2 cellular contexts compared by ENCODE assay signal in genomic region chr10:36465604-36466379, GRCh38.
TF ChIP-seq lines count a peak whose summit lies in the region.

No MANE protein-coding gene starts in this region.

TF ChIP-seq in SK-N-SH treated with all-trans-retinoic acid at 6 μM for 48 hours, 23 proteins besides CTCF, POLR2A, EP300 and RAD21 (continued from another document):
- TF ChIP-seq PATZ1 (CRISPR knock-in tag; IDR thresholded peaks at IDR 0.05; ENCODE audit: borderline replicate concordance) = no peak
- TF ChIP-seq, protein P1, sequence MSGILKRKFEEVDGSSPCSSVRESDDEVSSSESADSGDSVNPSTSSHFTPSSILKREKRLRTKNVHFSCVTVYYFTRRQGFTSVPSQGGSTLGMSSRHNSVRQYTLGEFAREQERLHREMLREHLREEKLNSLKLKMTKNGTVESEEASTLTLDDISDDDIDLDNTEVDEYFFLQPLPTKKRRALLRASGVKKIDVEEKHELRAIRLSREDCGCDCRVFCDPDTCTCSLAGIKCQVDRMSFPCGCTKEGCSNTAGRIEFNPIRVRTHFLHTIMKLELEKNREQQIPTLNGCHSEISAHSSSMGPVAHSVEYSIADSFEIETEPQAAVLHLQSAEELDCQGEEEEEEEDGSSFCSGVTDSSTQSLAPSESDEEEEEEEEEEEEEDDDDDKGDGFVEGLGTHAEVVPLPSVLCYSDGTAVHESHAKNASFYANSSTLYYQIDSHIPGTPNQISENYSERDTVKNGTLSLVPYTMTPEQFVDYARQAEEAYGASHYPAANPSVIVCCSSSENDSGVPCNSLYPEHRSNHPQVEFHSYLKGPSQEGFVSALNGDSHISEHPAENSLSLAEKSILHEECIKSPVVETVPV (CRISPR knock-in tag; IDR thresholded peaks at IDR 0.05) = no peak
- no peak for TF ChIP-seq ISL1 (CRISPR knock-in tag; IDR thresholded peaks at IDR 0.05)
- TF ChIP-seq, protein P2, sequence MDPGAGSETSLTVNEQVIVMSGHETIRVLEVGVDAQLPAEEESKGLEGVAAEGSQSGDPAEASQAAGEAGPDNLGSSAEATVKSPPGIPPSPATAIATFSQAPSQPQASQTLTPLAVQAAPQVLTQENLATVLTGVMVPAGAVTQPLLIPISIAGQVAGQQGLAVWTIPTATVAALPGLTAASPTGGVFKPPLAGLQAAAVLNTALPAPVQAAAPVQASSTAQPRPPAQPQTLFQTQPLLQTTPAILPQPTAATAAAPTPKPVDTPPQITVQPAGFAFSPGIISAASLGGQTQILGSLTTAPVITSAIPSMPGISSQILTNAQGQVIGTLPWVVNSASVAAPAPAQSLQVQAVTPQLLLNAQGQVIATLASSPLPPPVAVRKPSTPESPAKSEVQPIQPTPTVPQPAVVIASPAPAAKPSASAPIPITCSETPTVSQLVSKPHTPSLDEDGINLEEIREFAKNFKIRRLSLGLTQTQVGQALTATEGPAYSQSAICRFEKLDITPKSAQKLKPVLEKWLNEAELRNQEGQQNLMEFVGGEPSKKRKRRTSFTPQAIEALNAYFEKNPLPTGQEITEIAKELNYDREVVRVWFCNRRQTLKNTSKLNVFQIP (CRISPR knock-in tag; IDR thresholded peaks at IDR 0.05; ENCODE audit: borderline replicate concordance, low read depth) = no peak
TF ChIP-seq in SK-N-SH treated with all-trans-retinoic acid at 6 μM for 48 hours: peak in this region for 0.

TF ChIP-seq in SK-N-SH, 30 proteins besides CTCF, POLR2A, EP300 and RAD21 (continued from another document):
- TF ChIP-seq ZBTB33 (IDR thresholded peaks at IDR 0.05; ENCODE audit: borderline replicate concordance, low read depth) (no peak), SIN3A (IDR thresholded peaks at IDR 0.05; ENCODE audit: borderline replicate concordance, low read depth, low read length) (no peak)
